ENCODE assay signal across 1 cellular context in the genomic region with DNA sequence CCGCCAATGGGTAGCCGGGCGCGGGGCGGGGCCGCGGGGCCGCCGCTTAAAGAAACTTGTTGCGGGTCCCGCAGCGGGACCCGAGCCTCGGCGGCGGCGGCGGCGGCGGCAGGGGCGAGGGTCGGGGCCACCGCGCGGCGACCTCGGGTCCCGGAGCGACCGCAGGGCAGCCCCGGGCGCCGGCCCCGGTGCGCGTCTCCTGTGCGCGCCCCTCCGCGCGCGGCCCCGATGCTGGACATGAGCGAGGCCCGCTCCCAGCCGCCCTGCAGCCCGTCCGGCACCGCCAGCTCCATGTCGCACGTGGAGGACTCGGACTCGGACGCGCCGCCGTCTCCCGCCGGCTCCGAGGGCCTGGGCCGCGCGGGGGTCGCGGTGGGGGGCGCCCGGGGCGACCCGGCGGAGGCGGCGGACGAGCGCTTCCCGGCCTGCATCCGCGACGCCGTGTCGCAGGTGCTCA.
A peak's percentile ranks its signal among the peaks of the same experiment; 100 is the strongest.
TF ChIP-seq lines count a peak whose summit lies in the region.

A gene (plus strand): TSS at position 76 of the 457 bp plus-strand sequence. CDS start 153 bp downstream, at position 229.

TF ChIP-seq in Ishikawa, 13 proteins besides CTCF, POLR2A, EP300 and RAD21 (continued from another document):
- TF ChIP-seq, protein P1, sequence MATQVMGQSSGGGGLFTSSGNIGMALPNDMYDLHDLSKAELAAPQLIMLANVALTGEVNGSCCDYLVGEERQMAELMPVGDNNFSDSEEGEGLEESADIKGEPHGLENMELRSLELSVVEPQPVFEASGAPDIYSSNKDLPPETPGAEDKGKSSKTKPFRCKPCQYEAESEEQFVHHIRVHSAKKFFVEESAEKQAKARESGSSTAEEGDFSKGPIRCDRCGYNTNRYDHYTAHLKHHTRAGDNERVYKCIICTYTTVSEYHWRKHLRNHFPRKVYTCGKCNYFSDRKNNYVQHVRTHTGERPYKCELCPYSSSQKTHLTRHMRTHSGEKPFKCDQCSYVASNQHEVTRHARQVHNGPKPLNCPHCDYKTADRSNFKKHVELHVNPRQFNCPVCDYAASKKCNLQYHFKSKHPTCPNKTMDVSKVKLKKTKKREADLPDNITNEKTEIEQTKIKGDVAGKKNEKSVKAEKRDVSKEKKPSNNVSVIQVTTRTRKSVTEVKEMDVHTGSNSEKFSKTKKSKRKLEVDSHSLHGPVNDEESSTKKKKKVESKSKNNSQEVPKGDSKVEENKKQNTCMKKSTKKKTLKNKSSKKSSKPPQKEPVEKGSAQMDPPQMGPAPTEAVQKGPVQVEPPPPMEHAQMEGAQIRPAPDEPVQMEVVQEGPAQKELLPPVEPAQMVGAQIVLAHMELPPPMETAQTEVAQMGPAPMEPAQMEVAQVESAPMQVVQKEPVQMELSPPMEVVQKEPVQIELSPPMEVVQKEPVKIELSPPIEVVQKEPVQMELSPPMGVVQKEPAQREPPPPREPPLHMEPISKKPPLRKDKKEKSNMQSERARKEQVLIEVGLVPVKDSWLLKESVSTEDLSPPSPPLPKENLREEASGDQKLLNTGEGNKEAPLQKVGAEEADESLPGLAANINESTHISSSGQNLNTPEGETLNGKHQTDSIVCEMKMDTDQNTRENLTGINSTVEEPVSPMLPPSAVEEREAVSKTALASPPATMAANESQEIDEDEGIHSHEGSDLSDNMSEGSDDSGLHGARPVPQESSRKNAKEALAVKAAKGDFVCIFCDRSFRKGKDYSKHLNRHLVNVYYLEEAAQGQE (IDR thresholded peaks at IDR 0.05; ENCODE audit: low read depth) = no peak
- TF ChIP-seq, protein P2, sequence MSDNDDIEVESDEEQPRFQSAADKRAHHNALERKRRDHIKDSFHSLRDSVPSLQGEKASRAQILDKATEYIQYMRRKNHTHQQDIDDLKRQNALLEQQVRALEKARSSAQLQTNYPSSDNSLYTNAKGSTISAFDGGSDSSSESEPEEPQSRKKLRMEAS (IDR thresholded peaks at IDR 0.05) = 0 out of 2 replicates have a peak, but pooled peaks have one; percentile 15
